8 cellular contexts compared by ENCODE assay signal in genomic region chr15:75809986-75810750, GRCh38. TPM values are rescaled to one million over a fixed set of nuclear protein-coding genes. Genes with fewer than 3 reads are reported as not detected.
A peak's percentile ranks its signal among the peaks of the same experiment; 100 is the strongest.
DNase-seq lines count a peak whose midpoint lies in the region; ATAC-seq and TF ChIP-seq lines count a peak whose summit lies in the region.

No MANE protein-coding gene starts in this region.

- H3K4me1 Mint-ChIP-seq in activated T-cell treated with anti-CD3 and anti-CD28 coated beads, Interleukin-2, amount 50 U/mL, for 24 hours (ENCODE audit: low read depth), result no peaks in the 10 kb centered on the region
- H3K4me1 Mint-ChIP-seq in naive B cell, result no peaks in the 10 kb centered on the region

- H3K27me3 ChIP-seq in brain microvascular endothelial cell (replicated peaks), result no peaks in the 10 kb centered on the region

- peak; percentile 66 for TF ChIP-seq CTCF in brain microvascular endothelial cell (IDR thresholded peaks at IDR 0.05; ENCODE audit: low read depth, low read length, missing control alignments)

- no peaks in the 10 kb centered on the region for H3K36me3 ChIP-seq in brain microvascular endothelial cell (replicated peaks)

- no peaks in the 10 kb centered on the region for H3K36me3 Mint-ChIP-seq in activated T-cell treated with anti-CD3 and anti-CD28 coated beads, Interleukin-2, amount 50 U/mL, for 24 hours (ENCODE audit: low read depth)
- no peaks in the 10 kb centered on the region for H3K36me3 Mint-ChIP-seq in naive B cell

- ATAC-seq in naive B cell (ENCODE audit: low read depth in 2 of 2) (peak; percentile 33 to 35), HG02678 (IDR thresholded peaks at IDR 0.05; ENCODE audit: unreplicated experiment) (no peak), GM21737 (IDR thresholded peaks at IDR 0.05; ENCODE audit: unreplicated experiment) (no peak), HG02571 (IDR thresholded peaks at IDR 0.05; ENCODE audit: unreplicated experiment) (no peak)

- H3K27ac Mint-ChIP-seq in activated T-cell treated with anti-CD3 and anti-CD28 coated beads, Interleukin-2, amount 50 U/mL, for 24 hours, result no peak overlapping the region
- no peak overlapping the region for H3K27ac Mint-ChIP-seq in naive B cell

- H3K27ac ChIP-seq in brain microvascular endothelial cell, result no peak overlapping the region

- H3K9me3 Mint-ChIP-seq in activated T-cell treated with anti-CD3 and anti-CD28 coated beads, Interleukin-2, amount 50 U/mL, for 24 hours, result no peaks in the 10 kb centered on the region
- H3K9me3 Mint-ChIP-seq in naive B cell, result peaks cover 0 to 3% (median 0%) of the 10 kb centered on the region in 7 donors

- peak; percentile 26 to 35 for DNase-seq in activated T-cell treated with anti-CD3 and anti-CD28 coated beads, Interleukin-2, amount 50 U/mL, for 48 hours
- DNase-seq in activated T-cell treated with anti-CD3 and anti-CD28 coated beads, Interleukin-2, amount 50 U/mL, for 24 hours, result no peak
- DNase-seq in NCI-H345 treated with DMSO at 0.1 percent for 48 hours (lab: John Stamatoyannopoulos, UW; ENCODE audit: unreplicated experiment), result peak; percentile 8
- no peak for DNase-seq in brain microvascular endothelial cell
- no peak for DNase-seq in naive B cell

- no peak overlapping the region for H3K4me3 ChIP-seq in brain microvascular endothelial cell (ENCODE audit: low read depth, low read length)

- in situ Hi-C loops in brain microvascular endothelial cell (cut with HindIII; ENCODE audit: low pct_ligation_motif_present, low sequenced_read_pairs), result no loop called here

- H3K27me3 Mint-ChIP-seq in activated T-cell treated with anti-CD3 and anti-CD28 coated beads, Interleukin-2, amount 50 U/mL, for 24 hours, result peaks cover 3% of the 10 kb centered on the region
- H3K27me3 Mint-ChIP-seq in naive B cell, result peaks cover 21 to 41% (median 22%) of the 10 kb centered on the region in 3 donors

- no peak overlapping the region for H3K4me3 Mint-ChIP-seq in activated T-cell treated with anti-CD3 and anti-CD28 coated beads, Interleukin-2, amount 50 U/mL, for 24 hours
- no peak overlapping the region for H3K4me3 Mint-ChIP-seq in naive B cell

RNA-seq across cellular contexts. Expression of gene UBE2Q2, which starts 33.1 kb away (rescaled TPM):
- 10 to 100 TPM; 10.9 to 18.1 (median 13.4) TPM for polyA plus RNA-seq in naive B cell (ENCODE audit: low read depth in 6 of 6)

Comparison
In these comparisons a context has a peak if more than half of its experiments do, and no peak if none do; other contexts are left out.
1. DNase-seq: peak in activated T-cell treated with anti-CD3 and anti-CD28 coated beads, Interleukin-2, amount 50 U/mL, for 48 hours (2 of 2) and NCI-H345 treated with DMSO at 0.1 percent for 48 hours (single experiment); none in activated T-cell treated with anti-CD3 and anti-CD28 coated beads, Interleukin-2, amount 50 U/mL, for 24 hours (single experiment), brain microvascular endothelial cell (single experiment) and naive B cell (single experiment).
2. ATAC-seq: peak in naive B cell (2 of 2); none in HG02678 (single experiment), GM21737 (single experiment) and HG02571 (single experiment).